ENCODE assay signal across 8 cellular contexts in genomic region chr11:67400251-67400941, GRCh38. TPM values are rescaled to one million over a fixed set of nuclear protein-coding genes. Genes with fewer than 3 reads are reported as not detected.
DNase-seq lines count a peak whose midpoint lies in the region; ATAC-seq and FAIRE-seq lines count a peak whose summit lies in the region.

No MANE protein-coding gene starts in this region.

- no peaks in the 10 kb centered on the region for H3K27me3 ChIP-seq in iPS-15b (ENCODE audit: control insufficient read depth, insufficient read depth, low read length)

- FAIRE-seq in HTR-8/SVneo (lab: Jason Lieb, UNC) = peak; percentile 72

- H3K27ac Mint-ChIP-seq in activated naive CD8-positive, alpha-beta T cell = peak overlapping the region; percentile 86
- H3K27ac Mint-ChIP-seq in stimulated activated naive CD8-positive, alpha-beta T cell treated with anti-CD3 and anti-CD28 coated beads, Interleukin-15, amount 100 ng/mL, for 72 hours = peak overlapping the region; percentile 27 to 89

- H3K4me3 ChIP-seq in iPS-15b (ENCODE audit: low read depth, low read length) = peak overlapping the region; percentile 82

- H3K36me3 ChIP-seq in iPS-15b (ENCODE audit: control insufficient read depth, insufficient read depth, low read length) = peaks cover 32% of the 10 kb centered on the region

- H3K27me3 Mint-ChIP-seq in activated naive CD8-positive, alpha-beta T cell = no peaks in the 10 kb centered on the region
- no peaks in the 10 kb centered on the region for H3K27me3 Mint-ChIP-seq in stimulated activated naive CD8-positive, alpha-beta T cell treated with anti-CD3 and anti-CD28 coated beads, Interleukin-15, amount 100 ng/mL, for 72 hours

- peak overlapping the region; percentile 89 for H3K4me3 Mint-ChIP-seq in activated naive CD8-positive, alpha-beta T cell
- H3K4me3 Mint-ChIP-seq in stimulated activated naive CD8-positive, alpha-beta T cell treated with anti-CD3 and anti-CD28 coated beads, Interleukin-15, amount 100 ng/mL, for 72 hours = peak overlapping the region; percentile 91 to 92

- no peaks in the 10 kb centered on the region for H3K9me3 ChIP-seq in iPS-15b (ENCODE audit: control insufficient read depth, insufficient read depth, low read length)

- no peaks in the 10 kb centered on the region for H3K36me3 Mint-ChIP-seq in activated naive CD8-positive, alpha-beta T cell

- no peak for ATAC-seq in stimulated activated naive CD8-positive, alpha-beta T cell treated with anti-CD3 and anti-CD28 coated beads, Interleukin-15, amount 100 ng/mL, for 72 hours
- no peak for ATAC-seq in HG02571 (IDR thresholded peaks at IDR 0.05; ENCODE audit: unreplicated experiment)
- ATAC-seq in HG03280 (IDR thresholded peaks at IDR 0.05; ENCODE audit: unreplicated experiment) = no peak

- H3K9me3 Mint-ChIP-seq in activated naive CD8-positive, alpha-beta T cell (ENCODE audit: low read depth) = no peaks in the 10 kb centered on the region
- no peaks in the 10 kb centered on the region for H3K9me3 Mint-ChIP-seq in stimulated activated naive CD8-positive, alpha-beta T cell treated with anti-CD3 and anti-CD28 coated beads, Interleukin-15, amount 100 ng/mL, for 72 hours

- peaks cover 52% of the 10 kb centered on the region for H3K4me1 Mint-ChIP-seq in activated naive CD8-positive, alpha-beta T cell (ENCODE audit: low read depth)
- H3K4me1 Mint-ChIP-seq in stimulated activated naive CD8-positive, alpha-beta T cell treated with anti-CD3 and anti-CD28 coated beads, Interleukin-15, amount 100 ng/mL, for 72 hours = peaks cover 73% of the 10 kb centered on the region

- peaks cover 3% of the 10 kb centered on the region for H3K4me1 ChIP-seq in iPS-15b (ENCODE audit: control insufficient read depth, insufficient read depth, low read length)

- H3K9ac ChIP-seq in iPS-15b (ENCODE audit: low read depth, low read length) = peak overlapping the region; percentile 70

- DNase-seq in HTR-8/SVneo (ENCODE audit: insufficient read length, low spot score) (no peak), NCI-H2081 treated with DMSO at 0.1 percent for 48 hours (lab: John Stamatoyannopoulos, UW) (no peak), occipital lobe (lab: John Stamatoyannopoulos, UW) (no peak)
- peak in 1 of 2 donors; percentile 47 for DNase-seq in stimulated activated naive CD8-positive, alpha-beta T cell treated with anti-CD3 and anti-CD28 coated beads, Interleukin-15, amount 100 ng/mL, for 72 hours

RNA-seq across cellular contexts. Expression of gene PPP1CA, which starts 1.3 kb away (rescaled TPM):
- 53.5 TPM for total RNA-seq in occipital lobe

RNA-seq across cellular contexts. Expression of gene TBC1D10C, which starts 3.5 kb away (rescaled TPM):
- 0.16 TPM for total RNA-seq in occipital lobe

RNA-seq across cellular contexts. Expression of gene RAD9A, which starts 8.6 kb away (rescaled TPM):
- total RNA-seq in occipital lobe = 14.0 TPM

RNA-seq across cellular contexts. Expression of gene CARNS1, which starts 15.1 kb away (rescaled TPM):
- 0.16 TPM for total RNA-seq in occipital lobe

RNA-seq across cellular contexts. Expression of gene CLCF1, which starts 27.0 kb away (rescaled TPM):
- not detected for total RNA-seq in occipital lobe
